ENCODE assay signal across 11 cellular contexts in the genomic region with DNA sequence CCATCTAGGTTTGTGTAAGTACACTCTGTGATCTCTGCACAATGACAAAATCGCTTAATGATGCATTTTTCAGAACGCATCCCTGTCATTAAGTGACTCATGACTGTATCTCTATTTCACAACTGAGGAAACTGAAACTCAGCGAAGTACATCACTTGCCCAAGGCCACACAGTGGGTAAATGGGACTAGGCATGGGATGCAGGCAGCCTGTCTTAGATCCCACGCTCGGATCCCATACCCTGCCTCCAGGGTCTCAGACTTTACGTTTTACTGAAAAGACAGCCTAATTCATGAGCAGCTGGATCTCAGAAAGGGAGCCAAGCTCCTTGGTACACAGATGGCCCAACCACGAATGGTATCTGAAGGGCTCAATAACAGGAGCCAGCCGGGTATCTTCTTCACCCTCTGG. TPM values are rescaled to one million over a fixed set of nuclear protein-coding genes. Genes with fewer than 3 reads are reported as not detected.
A peak's percentile ranks its signal among the peaks of the same experiment; 100 is the strongest.
DNase-seq lines count a peak whose midpoint lies in the region; ATAC-seq, FAIRE-seq and TF ChIP-seq lines count a peak whose summit lies in the region.
"Had no signal": no experiment of that assay in that cellular context is flagged by ENCODE, and none has a peak within 500 bp of the region (broad histone marks: within the 10 kb centered on the region; RNA-seq: fewer than 3 reads in every experiment).

No MANE protein-coding gene starts in this region.

- peaks cover 28% of the 10 kb centered on the region for H3K4me1 Mint-ChIP-seq in activated naive CD8-positive, alpha-beta T cell treated with anti-CD3 and anti-CD28 coated beads, Interleukin-2, amount 10 ng/mL, durations not matched to agents 7 days and 5 days
- peaks cover 18% of the 10 kb centered on the region for H3K4me1 Mint-ChIP-seq in activated naive CD8-positive, alpha-beta T cell treated with anti-CD3 and anti-CD28 coated beads for 36 hours
- peaks cover 53% of the 10 kb centered on the region for H3K4me1 Mint-ChIP-seq in stimulated activated memory B cell treated with anti-CD40 and anti-IgM and Interleukin-4, amounts not matched to agents 10 μg/mL and 1 μg/mL and 100 μg/mL, for 72 hours

- H3K4me2 ChIP-seq in mammary epithelial cell (ENCODE audit: insufficient read depth, low read depth, low read length): no peak overlapping the region

- peaks cover 2% of the 10 kb centered on the region for H4K20me1 ChIP-seq in mammary epithelial cell (ENCODE audit: insufficient read depth, low read length)

- POLR2A ChIA-PET in activated naive CD8-positive, alpha-beta T cell treated with anti-CD3 and anti-CD28 coated beads, Interleukin-2, amount 10 ng/mL, durations not matched to agents 7 days and 5 days (lab: Charles Lee): no interaction called here

- no peaks in the 10 kb centered on the region for H3K9me3 ChIP-seq in mammary epithelial cell (replicated peaks; ENCODE audit: insufficient read depth, low read length)
- no peaks in the 10 kb centered on the region for H3K9me3 ChIP-seq in pancreas
- no peaks in the 10 kb centered on the region for H3K9me3 ChIP-seq in right atrium auricular region

- H3K27ac ChIP-seq in mammary epithelial cell (ENCODE audit: insufficient read depth, low read depth, low read length): peak overlapping the region; percentile 64
- H3K27ac ChIP-seq in pancreas: no peak overlapping the region
- no peak overlapping the region for H3K27ac ChIP-seq in right atrium auricular region

- no peaks in the 10 kb centered on the region for H3K27me3 ChIP-seq in mammary epithelial cell (ENCODE audit: insufficient read depth, low read length)
- no peaks in the 10 kb centered on the region for H3K27me3 ChIP-seq in pancreas
- H3K27me3 ChIP-seq in right atrium auricular region: no peaks in the 10 kb centered on the region

- peak overlapping the region; percentile 61 for H2AFZ ChIP-seq in mammary epithelial cell (ENCODE audit: low read depth, low read length)

- BruUV-seq in mammary epithelial cell (replicated peaks; lab: Mats Ljungman, UMichigan): no TSS peak

- CTCF ChIA-PET in mammary epithelial cell (lab: Charles Lee; ENCODE audit: low non-redundant PET): no interaction called here

- no peak for DNase-seq in activated naive CD8-positive, alpha-beta T cell treated with anti-CD3 and anti-CD28 coated beads, Interleukin-2, amount 10 ng/mL, durations not matched to agents 7 days and 5 days
- no peak for DNase-seq in activated naive CD8-positive, alpha-beta T cell treated with anti-CD3 and anti-CD28 coated beads for 36 hours
- DNase-seq in NCI-H226 (peak; percentile 16), mammary epithelial cell (peak; percentile 73), pancreas (no peak), iPS-NIHi11 (ENCODE audit: low spot score) (no peak), right atrium auricular region (ENCODE audit: low spot score) (no peak)
- DNase-seq: T-helper 17 cell had no signal

- peaks cover 26% of the 10 kb centered on the region for H3K79me2 ChIP-seq in mammary epithelial cell (ENCODE audit: insufficient read depth, low read length)

- peak overlapping the region; percentile 30 for H3K4me3 Mint-ChIP-seq in activated naive CD8-positive, alpha-beta T cell treated with anti-CD3 and anti-CD28 coated beads, Interleukin-2, amount 10 ng/mL, durations not matched to agents 7 days and 5 days
- H3K4me3 Mint-ChIP-seq in activated naive CD8-positive, alpha-beta T cell treated with anti-CD3 and anti-CD28 coated beads for 36 hours: no peak overlapping the region
- peak overlapping the region; percentile 52 for H3K4me3 Mint-ChIP-seq in stimulated activated memory B cell treated with anti-CD40 and anti-IgM and Interleukin-4, amounts not matched to agents 10 μg/mL and 1 μg/mL and 100 μg/mL, for 72 hours

- dilution Hi-C loops in mammary epithelial cell (cut with HindIII; ENCODE audit: low sequenced_read_pairs): no loop called here

- H3K36me3 Mint-ChIP-seq in activated naive CD8-positive, alpha-beta T cell treated with anti-CD3 and anti-CD28 coated beads, Interleukin-2, amount 10 ng/mL, durations not matched to agents 7 days and 5 days: peaks cover 2% of the 10 kb centered on the region
- H3K36me3 Mint-ChIP-seq in activated naive CD8-positive, alpha-beta T cell treated with anti-CD3 and anti-CD28 coated beads for 36 hours: no peaks in the 10 kb centered on the region
- no peaks in the 10 kb centered on the region for H3K36me3 Mint-ChIP-seq in stimulated activated memory B cell treated with anti-CD40 and anti-IgM and Interleukin-4, amounts not matched to agents 10 μg/mL and 1 μg/mL and 100 μg/mL, for 72 hours

- H3K4me3 ChIP-seq in mammary epithelial cell (replicated peaks in 1 of 3; ENCODE audit: insufficient read depth in 1 of 3, low read depth in 2 of 3, low read length in 3 of 3) (no peak overlapping the region), pancreas (no peak overlapping the region), right atrium auricular region (no peak overlapping the region)

- no peak for FAIRE-seq in pancreas (lab: Jason Lieb, UNC)

- ATAC-seq in activated naive CD8-positive, alpha-beta T cell treated with anti-CD3 and anti-CD28 coated beads, Interleukin-2, amount 10 ng/mL, durations not matched to agents 7 days and 5 days (ENCODE audit: low read depth): no peak
- ATAC-seq in stimulated activated memory B cell treated with anti-CD40 and anti-IgM and Interleukin-4, amounts not matched to agents 10 μg/mL and 1 μg/mL and 100 μg/mL, for 72 hours: no peak
- ATAC-seq in pancreas: no peak
- ATAC-seq: T-helper 17 cell had no signal

- peaks cover 23% of the 10 kb centered on the region for H3K4me1 ChIP-seq in mammary epithelial cell (ENCODE audit: insufficient read depth, low read length)
- H3K4me1 ChIP-seq in pancreas: peaks cover 0 to 4% (median under 1%) of the 10 kb centered on the region in 3 donors
- H3K4me1 ChIP-seq in right atrium auricular region: peaks cover 0 to 17% of the 10 kb centered on the region in 2 donors

- TF ChIP-seq CTCF in mammary epithelial cell (conservative IDR thresholded peaks at IDR 0.05 in 1 of 2, IDR thresholded peaks at IDR 0.05 in 1 of 2; ENCODE audit: extremely low read depth in 1 of 2, insufficient read depth in 1 of 2, low read depth in 1 of 2, low read length in 2 of 2): no peak
- no peak for TF ChIP-seq CTCF in pancreas (IDR thresholded peaks at IDR 0.05)
- TF ChIP-seq CTCF in right atrium auricular region (IDR thresholded peaks at IDR 0.05): no peak

- no peaks in the 10 kb centered on the region for H3K9me3 Mint-ChIP-seq in activated naive CD8-positive, alpha-beta T cell treated with anti-CD3 and anti-CD28 coated beads, Interleukin-2, amount 10 ng/mL, durations not matched to agents 7 days and 5 days
- no peaks in the 10 kb centered on the region for H3K9me3 Mint-ChIP-seq in activated naive CD8-positive, alpha-beta T cell treated with anti-CD3 and anti-CD28 coated beads for 36 hours
- no peaks in the 10 kb centered on the region for H3K9me3 Mint-ChIP-seq in stimulated activated memory B cell treated with anti-CD40 and anti-IgM and Interleukin-4, amounts not matched to agents 10 μg/mL and 1 μg/mL and 100 μg/mL, for 72 hours

- no peaks in the 10 kb centered on the region for H3K27me3 Mint-ChIP-seq in activated naive CD8-positive, alpha-beta T cell treated with anti-CD3 and anti-CD28 coated beads, Interleukin-2, amount 10 ng/mL, durations not matched to agents 7 days and 5 days
- peaks cover 3% of the 10 kb centered on the region for H3K27me3 Mint-ChIP-seq in activated naive CD8-positive, alpha-beta T cell treated with anti-CD3 and anti-CD28 coated beads for 36 hours
- H3K27me3 Mint-ChIP-seq in stimulated activated memory B cell treated with anti-CD40 and anti-IgM and Interleukin-4, amounts not matched to agents 10 μg/mL and 1 μg/mL and 100 μg/mL, for 72 hours: no peaks in the 10 kb centered on the region
- H3K27me3 Mint-ChIP-seq: T-helper 17 cell had no signal

- WGBS in mammary epithelial cell (ENCODE audit: low coverage, missing lambda C conversion rate): 31% methylated on average over 8 of the region's 8 CpGs
- 79 to 82% methylated on average over 8 of the region's 8 CpGs for whole genome bisulfite sequencing in pancreas, 2 donors

- intact Hi-C loops in mammary epithelial cell (cut with micrococcal nuclease): no loop called here
- intact Hi-C loops in pancreas (cut with DNase I): no loop called here

- H3K9ac ChIP-seq in mammary epithelial cell (ENCODE audit: insufficient read depth, low read length): no peak overlapping the region

- H3K36me3 ChIP-seq in mammary epithelial cell (ENCODE audit: insufficient read depth, low read length) (no peaks in the 10 kb centered on the region), pancreas (no peaks in the 10 kb centered on the region), right atrium auricular region (no peaks in the 10 kb centered on the region)

- in situ Hi-C loops in mammary epithelial cell (cut with MboI; ENCODE audit: low sequenced_read_pairs in 2 of 2): no loop called here

- no peak overlapping the region for H3K27ac Mint-ChIP-seq in activated naive CD8-positive, alpha-beta T cell treated with anti-CD3 and anti-CD28 coated beads, Interleukin-2, amount 10 ng/mL, durations not matched to agents 7 days and 5 days
- H3K27ac Mint-ChIP-seq in activated naive CD8-positive, alpha-beta T cell treated with anti-CD3 and anti-CD28 coated beads for 36 hours: no peak overlapping the region
- H3K27ac Mint-ChIP-seq in stimulated activated memory B cell treated with anti-CD40 and anti-IgM and Interleukin-4, amounts not matched to agents 10 μg/mL and 1 μg/mL and 100 μg/mL, for 72 hours: peak overlapping the region; percentile 81
- H3K27ac Mint-ChIP-seq: T-helper 17 cell had no signal

RNA-seq across cellular contexts. Expression of a gene that starts 2.4 kb away (rescaled TPM):
- total RNA-seq in activated naive CD8-positive, alpha-beta T cell treated with anti-CD3 and anti-CD28 coated beads, Interleukin-2, amount 10 ng/mL, durations not matched to agents 7 days and 5 days: 10 to 100 TPM; 64.5 to 76.1 TPM
- total RNA-seq in activated naive CD8-positive, alpha-beta T cell treated with anti-CD3 and anti-CD28 coated beads for 36 hours: 10 to 100 TPM; 93.1 to 99.5 TPM
- total RNA-seq in mammary epithelial cell: 100 to 1,000 TPM in 1 of 2 donors, 10 to 100 TPM in 1; 64.7 to 114 TPM
- 37.1 TPM for polyA plus RNA-seq in mammary epithelial cell
- polyA minus RNA-seq in mammary epithelial cell: 150 TPM
- 100 to 1,000 TPM in 3 of 6 donors, 10 to 100 TPM in 3; 66.8 to 124 (median 100) TPM for total RNA-seq in pancreas
- polyA plus RNA-seq in pancreas: 10 to 100 TPM; 25.8 to 33.6 TPM
- 100 to 1,000 TPM in 1 of 2 donors, 10 to 100 TPM in 1; 89.7 to 179 TPM for total RNA-seq in right atrium auricular region

RNA-seq across cellular contexts. Expression of a gene that starts 25.7 kb away (rescaled TPM):
- total RNA-seq in activated naive CD8-positive, alpha-beta T cell treated with anti-CD3 and anti-CD28 coated beads, Interleukin-2, amount 10 ng/mL, durations not matched to agents 7 days and 5 days: 10 to 100 TPM; 19.5 to 23.7 TPM
- total RNA-seq in activated naive CD8-positive, alpha-beta T cell treated with anti-CD3 and anti-CD28 coated beads for 36 hours: 10 to 100 TPM; 24.1 to 25.5 TPM
- total RNA-seq in mammary epithelial cell: 10 to 100 TPM; 28.0 to 33.3 TPM
- 25.3 TPM for polyA plus RNA-seq in mammary epithelial cell
- polyA minus RNA-seq in mammary epithelial cell: 31.7 TPM
- 10 to 100 TPM; 11.8 to 18.9 (median 15.3) TPM for total RNA-seq in pancreas
- 10 to 100 TPM in 1 of 2 donors, 1 to 10 TPM in 1; 6.6 to 14.4 TPM for polyA plus RNA-seq in pancreas
- total RNA-seq in right atrium auricular region: 10 to 100 TPM in 1 of 2 donors, 1 to 10 TPM in 1; 8.9 to 13.1 TPM

RNA-seq across cellular contexts. Expression of a gene that starts 41.1 kb away (rescaled TPM):
- total RNA-seq in activated naive CD8-positive, alpha-beta T cell treated with anti-CD3 and anti-CD28 coated beads, Interleukin-2, amount 10 ng/mL, durations not matched to agents 7 days and 5 days: 10 to 100 TPM; 17.1 to 22.0 TPM
- total RNA-seq in activated naive CD8-positive, alpha-beta T cell treated with anti-CD3 and anti-CD28 coated beads for 36 hours: 10 to 100 TPM; 11.4 to 13.4 TPM
- 1 to 10 TPM; 1.0 to 3.7 TPM for total RNA-seq in mammary epithelial cell
- 1.3 TPM for polyA plus RNA-seq in mammary epithelial cell
- not detected for polyA minus RNA-seq in mammary epithelial cell
- 10 to 100 TPM; 15.2 to 22.8 (median 18.6) TPM for total RNA-seq in pancreas
- polyA plus RNA-seq in pancreas: 10 to 100 TPM; 50.9 to 59.2 TPM
- 10 to 100 TPM; 58.6 to 92.6 TPM for total RNA-seq in right atrium auricular region

RNA-seq across cellular contexts. Expression of a gene that starts 44.1 kb away (rescaled TPM):
- 1 to 10 TPM; 1.4 to 1.7 TPM for total RNA-seq in activated naive CD8-positive, alpha-beta T cell treated with anti-CD3 and anti-CD28 coated beads, Interleukin-2, amount 10 ng/mL, durations not matched to agents 7 days and 5 days
- total RNA-seq in activated naive CD8-positive, alpha-beta T cell treated with anti-CD3 and anti-CD28 coated beads for 36 hours: 1 to 10 TPM in 1 of 2 experiments, under 1 TPM in 1; 0.94 to 2.0 TPM
- total RNA-seq in mammary epithelial cell (under 1 TPM in 1 of 2 donors, not detected in 1; 0.26 TPM), pancreas (under 1 TPM; 0.12 to 0.87 (median 0.46) TPM), right atrium auricular region (1 to 10 TPM in 1 of 2 donors, under 1 TPM in 1; 0.71 to 2.0 TPM)
- polyA plus RNA-seq in mammary epithelial cell (0.03 TPM), pancreas (1 to 10 TPM; 3.3 to 5.7 TPM)
- not detected for polyA minus RNA-seq in mammary epithelial cell
- total RNA-seq: myocyte, T-helper 17 cell had no signal
- polyA plus RNA-seq: BJ had no signal

Comparison
In these comparisons a context has a peak if more than half of its experiments do, and no peak if none do; other contexts are left out.
1. DNase-seq: peak in NCI-H226 (single experiment) and mammary epithelial cell (single experiment); none in activated naive CD8-positive, alpha-beta T cell treated with anti-CD3 and anti-CD28 coated beads, Interleukin-2, amount 10 ng/mL, durations not matched to agents 7 days and 5 days (single experiment), activated naive CD8-positive, alpha-beta T cell treated with anti-CD3 and anti-CD28 coated beads for 36 hours (single experiment), pancreas (0 of 6), iPS-NIHi11 (single experiment) and right atrium auricular region (single experiment).